8 cellular contexts compared by ENCODE assay signal in genomic region chr6:17706580-17707370, GRCh38.
A peak's percentile ranks its signal among the peaks of the same experiment; 100 is the strongest.
DNase-seq lines count a peak whose midpoint lies in the region; ATAC-seq and TF ChIP-seq lines count a peak whose summit lies in the region.

Gene NUP153 (minus strand): TSS chr6:17706925. CDS start chr6:17706387, 538 bp downstream.

- peak within 1 kb of the TSS; percentile 93 for H3K4me3 ChIP-seq in AG09309 (ENCODE audit: control insufficient read depth, low read depth, low read length)

- H3K4me1 Mint-ChIP-seq in central memory CD8-positive, alpha-beta T cell: peaks cover 35% of the 10 kb centered on the region

- ATAC-seq in GM19025 (IDR thresholded peaks at IDR 0.05; ENCODE audit: low read depth, unreplicated experiment) (peak; percentile 50), HG03342 (IDR thresholded peaks at IDR 0.05; ENCODE audit: unreplicated experiment) (peak; percentile 67)
- ATAC-seq in central memory CD8-positive, alpha-beta T cell (replicated peaks; ENCODE audit: extremely low read depth, poor library complexity, severe bottlenecking): peak; percentile 78

- no peak for TF ChIP-seq CTCF in AG09309 (IDR thresholded peaks at IDR 0.05; ENCODE audit: control insufficient read depth, insufficient read depth, low read depth, low read length, missing control alignments)

- H3K27me3 Mint-ChIP-seq in central memory CD8-positive, alpha-beta T cell: no peaks in the 10 kb centered on the region

- peak; percentile 91 for DNase-seq in AG09309 (ENCODE audit: low read depth)
- peak; percentile 97 to 99 for DNase-seq in NCI-H446 (lab: John Stamatoyannopoulos, UW)
- DNase-seq in activated CD4-positive, CD25-positive, alpha-beta regulatory T cell treated with anti-CD3 and anti-CD28 coated beads, Interleukin-2, amount 50 U/mL, for 16 hours (ENCODE audit: low read depth, low spot score): peak; percentile 100
- peak; percentile 100 for DNase-seq in central memory CD8-positive, alpha-beta T cell (ENCODE audit: low spot score in 2 of 2)
- DNase-seq in iris pigment epithelial cell (ENCODE audit: low read depth): peak; percentile 97
- peak; percentile 100 for DNase-seq in stimulated activated CD4-positive, alpha-beta T cell treated with anti-CD3 and anti-CD28 coated beads, Interleukin-12 subunit alpha, Interleukin-12 subunit beta, amount 100 ng/mL, for 24 hours (ENCODE audit: low read depth in 2 of 2)

- no peaks in the 10 kb centered on the region for H3K9me3 Mint-ChIP-seq in central memory CD8-positive, alpha-beta T cell

- H3K4me3 Mint-ChIP-seq in central memory CD8-positive, alpha-beta T cell: peak within 1 kb of the TSS; percentile 82

- peak within 1 kb of the TSS; percentile 89 for H3K27ac Mint-ChIP-seq in central memory CD8-positive, alpha-beta T cell (ENCODE audit: low read depth)

- H3K36me3 Mint-ChIP-seq in central memory CD8-positive, alpha-beta T cell (ENCODE audit: insufficient read depth): peaks cover 21% of the 10 kb centered on the region

Comparison
In these comparisons a context has a peak if more than half of its experiments do, and no peak if none do; other contexts are left out.
1. Peak in every context shown above with its lines: DNase-seq, ATAC-seq and H3K4me3 ChIP-seq.